ENCODE assay signal across 1 cellular context in the genomic region with DNA sequence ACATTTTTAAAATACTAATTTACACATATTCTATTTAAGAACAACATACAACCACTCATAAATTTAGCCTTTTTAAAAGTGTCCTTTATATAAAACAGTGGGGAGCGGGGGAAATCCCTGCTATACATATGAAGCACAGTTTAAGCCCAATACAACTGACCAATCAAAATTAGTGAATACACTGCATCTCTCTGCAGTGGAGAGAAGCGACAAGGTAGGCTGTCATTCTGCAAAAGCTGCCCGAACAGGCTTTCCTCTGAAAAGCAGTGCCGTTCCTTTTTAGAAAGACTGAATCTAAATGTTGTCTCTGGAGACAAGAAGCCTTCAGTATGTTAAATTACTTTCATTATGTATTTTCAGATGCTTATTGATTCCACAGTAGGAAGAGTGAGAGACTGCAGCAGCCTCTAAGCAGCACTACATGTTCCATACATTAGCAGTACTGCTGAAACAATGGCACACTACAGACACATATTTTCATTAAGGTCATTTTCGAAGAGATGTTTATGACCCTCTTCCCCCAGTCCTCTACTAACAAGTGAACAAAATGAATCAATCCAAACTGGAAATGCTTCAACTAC.
TF ChIP-seq lines count a peak whose summit lies in the region.

A gene with protein sequence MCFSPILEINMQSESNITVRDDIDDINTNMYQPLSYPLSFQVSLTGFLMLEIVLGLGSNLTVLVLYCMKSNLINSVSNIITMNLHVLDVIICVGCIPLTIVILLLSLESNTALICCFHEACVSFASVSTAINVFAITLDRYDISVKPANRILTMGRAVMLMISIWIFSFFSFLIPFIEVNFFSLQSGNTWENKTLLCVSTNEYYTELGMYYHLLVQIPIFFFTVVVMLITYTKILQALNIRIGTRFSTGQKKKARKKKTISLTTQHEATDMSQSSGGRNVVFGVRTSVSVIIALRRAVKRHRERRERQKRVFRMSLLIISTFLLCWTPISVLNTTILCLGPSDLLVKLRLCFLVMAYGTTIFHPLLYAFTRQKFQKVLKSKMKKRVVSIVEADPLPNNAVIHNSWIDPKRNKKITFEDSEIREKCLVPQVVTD (plus strand): TSS at position 222 of the 581 bp plus-strand sequence. CDS start 4,004 bp downstream, outside the sequence.

TF ChIP-seq in neural cell, 6 proteins besides CTCF, POLR2A, EP300 and RAD21 (continued from another document):
- TF ChIP-seq EZH2 (IDR thresholded peaks at IDR 0.05; ENCODE audit: borderline replicate concordance, insufficient read depth, low read length, poor library complexity, severe bottlenecking): no peak
TF ChIP-seq in neural cell: peak in this region for 2.
